ENCODE assay signal across 8 cellular contexts in the genomic region with DNA sequence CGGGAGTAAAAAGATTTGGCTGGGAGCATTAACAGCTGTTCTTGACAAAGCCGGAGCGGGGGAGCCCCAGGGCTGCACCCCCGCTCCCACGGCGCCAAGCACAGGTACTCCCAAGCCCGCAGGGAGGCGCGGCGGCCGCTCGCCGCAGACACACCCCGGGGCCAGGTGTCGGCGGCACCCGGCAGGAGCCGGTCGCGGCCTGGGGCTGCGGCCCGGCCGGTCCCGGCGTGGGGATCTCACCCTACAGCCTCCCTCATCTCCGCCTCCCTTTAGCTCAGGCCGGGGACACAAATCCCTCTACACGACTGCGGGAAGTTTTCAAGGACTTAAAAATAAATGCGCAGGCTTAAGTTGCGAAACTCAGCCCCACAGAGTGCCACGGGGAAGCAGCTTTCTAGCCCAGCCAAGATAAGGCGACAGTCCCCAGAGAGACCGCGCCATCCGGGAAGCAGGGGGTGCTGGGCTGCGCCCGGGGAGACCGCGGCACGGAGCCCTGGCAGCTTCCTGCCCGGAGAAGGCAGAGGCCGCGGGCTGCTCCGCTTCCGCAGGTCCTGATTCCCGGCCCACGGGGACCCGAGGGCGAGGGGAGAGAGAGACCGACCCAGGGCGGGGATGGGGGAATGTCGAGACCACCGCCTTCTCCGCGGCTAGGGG. TPM values are rescaled to one million over a fixed set of nuclear protein-coding genes. Genes with fewer than 3 reads are reported as not detected.
DNase-seq lines count a peak whose midpoint lies in the region; ATAC-seq and TF ChIP-seq lines count a peak whose summit lies in the region.

No MANE protein-coding gene starts in this region.

- ATAC-seq in GM19328 (IDR thresholded peaks at IDR 0.05; ENCODE audit: unreplicated experiment) (peak; percentile 41), HG03342 (IDR thresholded peaks at IDR 0.05; ENCODE audit: unreplicated experiment) (peak; percentile 46)

- H3K27ac Mint-ChIP-seq in immature natural killer cell = no peak overlapping the region

- peaks cover 0 to 31% (median 2%) of the 10 kb centered on the region in 4 donors for H3K4me1 ChIP-seq in Peyer's patch
- H3K4me1 ChIP-seq in breast epithelium = peaks cover 0 to 6% of the 10 kb centered on the region in 2 donors

- H3K4me3 Mint-ChIP-seq in immature natural killer cell = peak overlapping the region; percentile 86 to 92 (median 88)

- H3K9me3 Mint-ChIP-seq in immature natural killer cell = no peaks in the 10 kb centered on the region

- DNase-seq in Daoy (ENCODE audit: low read depth) (peak; percentile 28), Peyer's patch (peak; percentile 31 to 81 (median 67)), breast epithelium (ENCODE audit: low spot score in 2 of 2) (peak in 1 of 2 donors; percentile 37), immature natural killer cell (peak; percentile 27 to 39 (median 33)), NCI-H1694 (lab: John Stamatoyannopoulos, UW) (no peak)

- peaks cover 3 to 22% (median 16%) of the 10 kb centered on the region in 3 donors for H3K27me3 Mint-ChIP-seq in immature natural killer cell (ENCODE audit: low read depth in 3 of 3)

- peak overlapping the region; percentile 70 to 92 (median 82) for H3K4me3 ChIP-seq in Peyer's patch
- H3K4me3 ChIP-seq in breast epithelium = peak overlapping the region; percentile 78 to 96 (median 85)
- H3K4me3 ChIP-seq in skin epidermis = peak overlapping the region; percentile 48 to 87 (median 80)

- intact Hi-C loops in breast epithelium (cut with DNase I; ENCODE audit: low total_unique reads) = no loop called here

- TF ChIP-seq POLR2A in Peyer's patch (IDR thresholded peaks at IDR 0.05) (peak; percentile 15 to 33), breast epithelium (IDR thresholded peaks at IDR 0.05) (no peak)

- no peaks in the 10 kb centered on the region for H3K36me3 ChIP-seq in Peyer's patch
- H3K36me3 ChIP-seq in breast epithelium = no peaks in the 10 kb centered on the region

- no peaks in the 10 kb centered on the region for H3K36me3 Mint-ChIP-seq in immature natural killer cell

- H3K27me3 ChIP-seq in Peyer's patch (no peaks in the 10 kb centered on the region), breast epithelium (no peaks in the 10 kb centered on the region)

- H3K4me1 Mint-ChIP-seq in immature natural killer cell = peaks cover 7 to 16% of the 10 kb centered on the region in 2 donors

- H3K9me3 ChIP-seq in Peyer's patch = no peaks in the 10 kb centered on the region
- H3K9me3 ChIP-seq in breast epithelium = no peaks in the 10 kb centered on the region

- TF ChIP-seq CTCF in Peyer's patch (IDR thresholded peaks at IDR 0.05) = peak in 3 of 6 experiments; percentile 41 to 52 (median 47)
- TF ChIP-seq CTCF in breast epithelium (IDR thresholded peaks at IDR 0.05) = no peak

- H3K27ac ChIP-seq in Peyer's patch (peak overlapping the region; percentile 76 to 94 (median 88)), breast epithelium (peak overlapping the region; percentile 93 to 97), skin epidermis (peak overlapping the region; percentile 72 to 95 (median 87))

RNA-seq across cellular contexts. Expression of a gene that starts 0.5 kb away (rescaled TPM):
- total RNA-seq in Daoy (2014; rRNA removed; shearing (Covaris generic)) = 4.9 and 8.1 TPM in 2 replicates
- 10 to 100 TPM; 23.1 to 55.0 (median 48.1) TPM for total RNA-seq in Peyer's patch
- total RNA-seq in breast epithelium = 10 to 100 TPM; 20.2 to 37.0 (median 27.9) TPM
- polyA plus RNA-seq in immature natural killer cell = 1 to 10 TPM in 1 of 3 donors, under 1 TPM in 1, not detected in 1; 0.22 to 1.1 TPM
